22 cellular contexts compared by ENCODE assay signal in the genomic region with DNA sequence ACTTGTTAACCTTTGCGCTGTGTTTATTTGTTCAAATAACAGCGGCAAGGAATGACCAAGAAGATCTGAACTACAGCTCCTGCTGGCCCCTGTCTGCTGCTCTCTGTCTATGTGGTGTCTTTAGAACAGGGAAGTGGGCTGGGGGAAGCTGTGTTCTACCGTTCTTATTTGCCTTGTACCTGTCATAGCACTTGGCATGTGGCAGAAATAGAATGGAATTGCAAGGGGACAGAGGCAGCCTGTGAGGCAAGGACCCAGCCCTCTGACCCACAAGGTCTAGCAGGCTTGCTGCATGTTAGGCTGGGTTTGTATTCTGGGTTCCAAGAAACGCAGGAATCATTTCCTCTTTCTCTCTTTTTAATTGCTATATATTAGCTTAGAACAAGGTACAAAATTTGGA. TPM values are rescaled to one million over a fixed set of nuclear protein-coding genes. Genes with fewer than 3 reads are reported as not detected.
DNase-seq lines count a peak whose midpoint lies in the region; ATAC-seq and TF ChIP-seq lines count a peak whose summit lies in the region.
"Had no signal": no experiment of that assay in that cellular context is flagged by ENCODE, and none has a peak within 500 bp of the region (broad histone marks: within the 10 kb centered on the region; RNA-seq: fewer than 3 reads in every experiment).

No MANE protein-coding gene starts in this region.

- TF ChIP-seq CTCF in WERI-Rb-1 (IDR thresholded peaks at IDR 0.05; ENCODE audit: low read depth, low read length): no peak
- no peak for TF ChIP-seq CTCF in lower lobe of right lung (IDR thresholded peaks at IDR 0.05)
- no peak for TF ChIP-seq CTCF in upper lobe of right lung (IDR thresholded peaks at IDR 0.05)
- TF ChIP-seq CTCF in PC-9 (conservative IDR thresholded peaks at IDR 0.05): no peak
- no peak for TF ChIP-seq CTCF in colonic mucosa (IDR thresholded peaks at IDR 0.05)

- no TSS peak for BruUV-seq in PC-9 (replicated peaks; lab: Mats Ljungman, UMichigan)

- 0 out of 2 replicates have a peak, but pooled peaks cover 7% of the 10 kb centered on the region for H3K9me2 ChIP-seq in PC-9 (ENCODE audit: insufficient read depth)

- no peak overlapping the region for H2AFZ ChIP-seq in PC-9

- peaks cover 9% of the 10 kb centered on the region; the same call in 1 of the 2 replicates for H4K20me1 ChIP-seq in PC-9 (ENCODE audit: insufficient read depth)

- H3K79me2 ChIP-seq in PC-9 (ENCODE audit: low read depth): no peaks in the 10 kb centered on the region

- H3K9me3 ChIP-seq in WERI-Rb-1 (ENCODE audit: severe bottlenecking) (no peaks in the 10 kb centered on the region), lower lobe of right lung (no peaks in the 10 kb centered on the region), upper lobe of right lung (no peaks in the 10 kb centered on the region), PC-9 (ENCODE audit: insufficient read depth, low read depth) (no peaks in the 10 kb centered on the region), colonic mucosa (no peaks in the 10 kb centered on the region)
- H3K9me3 ChIP-seq: Peyer's patch, SJCRH30 had no signal

- peak; percentile 55 to 63 for ATAC-seq in lower lobe of right lung
- peak; percentile 65 for ATAC-seq in upper lobe of right lung
- ATAC-seq in HG02981 (IDR thresholded peaks at IDR 0.05; ENCODE audit: unreplicated experiment): no peak
- ATAC-seq: HCT116, SK-N-SH treated with all-trans-retinoic acid at 6 μM for 48 hours had no signal

- no peak overlapping the region for H3K4me2 ChIP-seq in PC-9

- DNase-seq in NCI-H82 (lab: John Stamatoyannopoulos, UW) (peak; percentile 41), NCI-H82 treated with DMSO at 0.1 percent for 48 hours (lab: John Stamatoyannopoulos, UW; ENCODE audit: unreplicated experiment) (no peak), WERI-Rb-1 (no peak), lower lobe of right lung (peak; percentile 65), upper lobe of right lung (no peak), PC-9 (no peak), colonic mucosa (no peak)
- DNase-seq: CD4-positive, CD25-positive, alpha-beta regulatory T cell; DMS153; DND-41; NCI-H2029; NCI-H446; NCI-H524 treated with DMSO at 0.1 percent for 48 hours; NCI-H774; Peyer's patch had no signal

- H3K4me3 ChIP-seq in WERI-Rb-1 (ENCODE audit: low read depth, low read length) (no peak overlapping the region), lower lobe of right lung (no peak overlapping the region), upper lobe of right lung (no peak overlapping the region), PC-9 (no peak overlapping the region), colonic mucosa (no peak overlapping the region)
- H3K4me3 ChIP-seq: Peyer's patch, SJCRH30 had no signal

- H3K27ac ChIP-seq in WERI-Rb-1 (peak overlapping the region; percentile 44; the same call in 1 of the 2 replicates), lower lobe of right lung (no peak overlapping the region), upper lobe of right lung (no peak overlapping the region), PC-9 (no peak overlapping the region), colonic mucosa (no peak overlapping the region)
- H3K27ac ChIP-seq: HL-60, SJCRH30 had no signal

- H3K27me3 ChIP-seq in WERI-Rb-1 (ENCODE audit: insufficient read depth, low read depth, severe bottlenecking) (no peaks in the 10 kb centered on the region), lower lobe of right lung (ENCODE audit: low read depth) (no peaks in the 10 kb centered on the region), upper lobe of right lung (no peaks in the 10 kb centered on the region), PC-9 (ENCODE audit: insufficient read depth, low read depth) (no peaks in the 10 kb centered on the region), colonic mucosa (no peaks in the 10 kb centered on the region)
- H3K27me3 ChIP-seq: Peyer's patch, SJCRH30 had no signal

- H3K36me3 ChIP-seq in WERI-Rb-1: 0 out of 2 replicates have a peak, but pooled peaks cover 3% of the 10 kb centered on the region
- no peaks in the 10 kb centered on the region for H3K36me3 ChIP-seq in lower lobe of right lung
- no peaks in the 10 kb centered on the region for H3K36me3 ChIP-seq in upper lobe of right lung
- H3K36me3 ChIP-seq in PC-9 (ENCODE audit: low read depth): no peaks in the 10 kb centered on the region
- no peaks in the 10 kb centered on the region for H3K36me3 ChIP-seq in colonic mucosa
- H3K36me3 ChIP-seq: Peyer's patch had no signal

- peaks cover 21% of the 10 kb centered on the region; the same call in 1 of the 2 replicates for H3F3A ChIP-seq in PC-9 (ENCODE audit: insufficient read depth, low read depth)

- POLR2A ChIA-PET in PC-9 (lab: Charles Lee; ENCODE audit: unreplicated experiment): no interaction called here

- no peak overlapping the region for H3K9ac ChIP-seq in colonic mucosa (ENCODE audit: low read depth in 2 of 2, low read length in 2 of 2)

- intact Hi-C loops in lower lobe of right lung (cut with DNase I): no loop called here
- intact Hi-C loops in upper lobe of right lung (cut with DNase I): no loop called here
- intact Hi-C loops in PC-9 (cut with micrococcal nuclease; ENCODE audit: unreplicated experiment): loop anchor here (10.0 kb wide), 1 partner anchor 197 kb away; no protein-coding TSS in a partner anchor
- intact Hi-C loops in colonic mucosa (cut with DNase I): loop anchor here (10.0 kb wide), 2 partner anchors 137 to 197 kb away; no protein-coding TSS in a partner anchor

- H3K4me1 ChIP-seq in lower lobe of right lung: no peaks in the 10 kb centered on the region
- no peaks in the 10 kb centered on the region for H3K4me1 ChIP-seq in upper lobe of right lung
- H3K4me1 ChIP-seq in PC-9 (replicated peaks; ENCODE audit: insufficient read depth): no peaks in the 10 kb centered on the region
- no peaks in the 10 kb centered on the region for H3K4me1 ChIP-seq in colonic mucosa
- H3K4me1 ChIP-seq: Peyer's patch had no signal

- CTCF ChIA-PET in PC-9 (lab: Charles Lee): no interaction called here

RNA-seq across cellular contexts. Expression of a gene that starts 20.7 kb away (rescaled TPM):
- 0.32 TPM for total RNA-seq in lower lobe of right lung
- total RNA-seq in upper lobe of right lung: not detected
- total RNA-seq in PC-9 (2021): not detected in 2 replicates
- total RNA-seq in colonic mucosa: 100 to 1,000 TPM; 271 to 374 TPM
- total RNA-seq: A172; CD4-positive, CD25-positive, alpha-beta regulatory T cell; OCI-LY7; SJCRH30 had no signal

RNA-seq across cellular contexts. Expression of a gene that starts 36.3 kb away (rescaled TPM):
- 60.8 TPM for total RNA-seq in lower lobe of right lung
- total RNA-seq in upper lobe of right lung: 51.7 TPM
- total RNA-seq in PC-9 (2021): 373 and 569 TPM in 2 replicates
- total RNA-seq in colonic mucosa: 10 to 100 TPM in 1 of 2 donors, 1 to 10 TPM in 1; 6.3 to 11.6 TPM

Comparison
In these comparisons a context has a peak if more than half of its experiments do, and no peak if none do; other contexts are left out.
1. DNase-seq: peak in NCI-H82 (single experiment) and lower lobe of right lung (single experiment); none in NCI-H82 treated with DMSO at 0.1 percent for 48 hours (single experiment), WERI-Rb-1 (single experiment), upper lobe of right lung (single experiment), PC-9 (0 of 2) and colonic mucosa (single experiment).
2. RNA of a gene that starts 20.7 kb away (total RNA-seq): 271 to 374 TPM in colonic mucosa; 0.32 TPM in lower lobe of right lung (single experiment), not detected in upper lobe of right lung (single experiment) and not detected in PC-9; every median in the first group is over 100 times any median in the second.
3. intact Hi-C loops: an anchor here in PC-9 (10.0 kb wide) and colonic mucosa (10.0 kb wide); none called in lower lobe of right lung and upper lobe of right lung.